2 cellular contexts compared by ENCODE assay signal in genomic region chr17:38600906-38601305, GRCh38.
TF ChIP-seq lines count a peak whose summit lies in the region.

No MANE protein-coding gene starts in this region.

TF ChIP-seq in GM23338, 12 proteins besides CTCF, POLR2A, EP300 and RAD21 (continued from another document):
- TF ChIP-seq ZNF114 (CRISPR knock-in tag; IDR thresholded peaks at IDR 0.05) (no peak), JUNB (IDR thresholded peaks at IDR 0.05; ENCODE audit: unreplicated experiment) (no peak), EZH2phosphoT487 (IDR thresholded peaks at IDR 0.05; ENCODE audit: unreplicated experiment) (no peak), REST (IDR thresholded peaks at IDR 0.05; ENCODE audit: unreplicated experiment) (no peak), ZNF331 (CRISPR knock-in tag; IDR thresholded peaks at IDR 0.05; ENCODE audit: low read depth) (no peak), CREB1 (CRISPR knock-in tag; IDR thresholded peaks at IDR 0.05; ENCODE audit: low read depth) (no peak), NANOG (IDR thresholded peaks at IDR 0.05; ENCODE audit: borderline replicate concordance) (no peak), STAT1 (IDR thresholded peaks at IDR 0.05; ENCODE audit: unreplicated experiment) (no peak), ZNF462 (CRISPR knock-in tag; IDR thresholded peaks at IDR 0.05) (no peak)

TF ChIP-seq in SK-N-SH, 30 proteins besides CTCF, POLR2A, EP300 and RAD21 (continued from another document):
- TF ChIP-seq PBX3 (IDR thresholded peaks at IDR 0.05) (no peak), YY1 (IDR thresholded peaks at IDR 0.05; ENCODE audit: low read depth) (no peak), NRF1 (IDR thresholded peaks at IDR 0.05; ENCODE audit: low read depth, low read length) (no peak), RXRA (IDR thresholded peaks at IDR 0.05; ENCODE audit: borderline replicate concordance, low read depth) (no peak), USF2 (IDR thresholded peaks at IDR 0.05; ENCODE audit: borderline replicate concordance, low read depth, low read length) (no peak), RFX5 (IDR thresholded peaks at IDR 0.05; ENCODE audit: low read length) (no peak), FOSL2 (IDR thresholded peaks at IDR 0.05; ENCODE audit: borderline replicate concordance, low read depth) (no peak), REST (IDR thresholded peaks at IDR 0.05; ENCODE audit: low read depth, low read length) (no peak), MAX (IDR thresholded peaks at IDR 0.05; ENCODE audit: low read depth) (no peak), GABPA (IDR thresholded peaks at IDR 0.05; ENCODE audit: low read depth) (no peak)
